ENCODE assay signal across 8 cellular contexts in genomic region chr5:14208071-14209021, GRCh38.
A peak's percentile ranks its signal among the peaks of the same experiment; 100 is the strongest.
DNase-seq lines count a peak whose midpoint lies in the region; ATAC-seq and TF ChIP-seq lines count a peak whose summit lies in the region.
"Had no signal": no experiment of that assay in that cellular context is flagged by ENCODE, and none has a peak within 500 bp of the region (broad histone marks: within the 10 kb centered on the region; RNA-seq: fewer than 3 reads in every experiment).

No MANE protein-coding gene starts in this region.

- ATAC-seq in GM18868 (IDR thresholded peaks at IDR 0.05; ENCODE audit: unreplicated experiment) (peak; percentile 63), HG02852 (IDR thresholded peaks at IDR 0.05; ENCODE audit: unreplicated experiment) (peak; percentile 64), Panc1 (peak; percentile 53)

- DNase-seq in Panc1 (ENCODE audit: low read depth, low spot score): peak; percentile 97
- peak; percentile 45 for DNase-seq in hepatic stellate cell (ENCODE audit: low spot score)
- DNase-seq in central memory CD4-positive, alpha-beta T cell: no peak
- no peak for DNase-seq in SKM-1 (lab: John Stamatoyannopoulos, UW; ENCODE audit: unreplicated experiment)
- no peak for DNase-seq in NCI-H1417 treated with DMSO at 0.1 percent for 48 hours (lab: John Stamatoyannopoulos, UW)
- DNase-seq: activated naive CD8-positive, alpha-beta T cell treated with anti-CD3 and anti-CD28 coated beads, Interleukin-2, amount 10 ng/mL, durations not matched to agents 7 days and 5 days had no signal

- H3K4me1 ChIP-seq in Panc1 (ENCODE audit: control insufficient read depth, insufficient read depth, low read length): peaks cover 100% of the 10 kb centered on the region

- no peaks in the 10 kb centered on the region for H3K27me3 ChIP-seq in Panc1 (ENCODE audit: control insufficient read depth, insufficient read depth, low read length)

- CTCF ChIA-PET in Panc1 (lab: Charles Lee): interaction anchor here (0.6 kb wide), 1 partner anchor 36 kb away, joined by 3 read pairs; no protein-coding TSS in a partner anchor

- POLR2A ChIA-PET in Panc1 (lab: Charles Lee): interaction anchor here (0.6 kb wide), 1 partner anchor 28 kb away, joined by 8 read pairs; no protein-coding TSS in a partner anchor

- H3K36me3 ChIP-seq in Panc1 (ENCODE audit: control insufficient read depth, insufficient read depth, low read length): no peaks in the 10 kb centered on the region

- intact Hi-C loops in Panc1 (cut with micrococcal nuclease; ENCODE audit: unreplicated experiment): no loop called here

- H3K9me3 ChIP-seq in Panc1 (ENCODE audit: control insufficient read depth, insufficient read depth, low read depth, low read length): no peaks in the 10 kb centered on the region

- in situ Hi-C loops in Panc1 (cut with HindIII; ENCODE audit: low pct_unique_long_range_greater_than_20kb, low sequenced_read_pairs): no loop called here

- H3K27ac ChIP-seq in Panc1 (ENCODE audit: low read length): peak overlapping the region; percentile 99

- BruUV-seq in Panc1 (replicated peaks; lab: Mats Ljungman, UMichigan): TSS peak; percentile 97

- no peak; the same call in 1 of the 2 replicates for TF ChIP-seq CTCF in Panc1 (IDR thresholded peaks at IDR 0.05)

- H3K4me3 ChIP-seq in Panc1 (ENCODE audit: low read depth in 2 of 2, low read length in 2 of 2): peak overlapping the region in 1 of 2 experiments; percentile 25; a peak in 2 of 4 replicates

Comparison
In these comparisons a context has a peak if more than half of its experiments do, and no peak if none do; other contexts are left out.
1. DNase-seq: peak in Panc1 (single experiment) and hepatic stellate cell (single experiment); none in central memory CD4-positive, alpha-beta T cell (single experiment), SKM-1 (single experiment) and NCI-H1417 treated with DMSO at 0.1 percent for 48 hours (single experiment).
2. Peak in every context shown above with its lines, with median percentiles within 50 percentile points of each other: ATAC-seq.